16 cellular contexts compared by ENCODE assay signal in the genomic region with DNA sequence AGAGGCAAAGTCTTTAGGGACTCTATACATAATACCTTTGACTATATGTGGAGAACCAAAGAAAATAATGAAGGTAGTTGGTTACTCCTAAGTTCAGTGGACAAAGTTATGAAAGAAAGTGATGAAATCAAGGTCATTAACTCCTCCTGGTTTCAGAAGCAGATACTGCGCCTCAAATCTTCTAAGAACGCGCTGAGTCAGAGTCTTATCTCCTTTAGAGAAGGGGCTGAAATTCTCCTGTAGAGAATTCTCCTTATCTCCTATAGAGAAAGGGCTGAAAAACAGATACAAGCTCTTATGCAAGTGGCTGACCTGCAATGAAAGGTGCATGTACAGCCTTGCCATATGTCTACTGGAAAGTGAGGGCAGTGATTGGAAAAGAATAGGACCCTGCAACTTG.
"Had no signal": no experiment of that assay in that cellular context is flagged by ENCODE, and none has a peak within 500 bp of the region (broad histone marks: within the 10 kb centered on the region; RNA-seq: fewer than 3 reads in every experiment).

No MANE protein-coding gene starts in this region.

- H3K4me3 ChIP-seq: esophagus squamous epithelium, mucosa of descending colon, ovary, right atrium auricular region, sigmoid colon, skin epidermis had no signal

- ATAC-seq: left lobe of liver; mucosa of descending colon; naive thymus-derived CD8-positive, alpha-beta T cell had no signal

- DNase-seq: esophagus squamous epithelium; foreskin melanocyte; head of caudate nucleus; hippocampal formation; kidney glomerular epithelial cell; mammary epithelial cell; mucosa of descending colon; naive thymus-derived CD8-positive, alpha-beta T cell; nucleus accumbens; ovary; sigmoid colon; stimulated activated CD4-positive, alpha-beta T cell treated with anti-CD3 and anti-CD28 coated beads, Interleukin-2, amount 100 ng/mL, for 24 hours; stimulated activated naive CD4-positive, alpha-beta T cell treated with Interleukin-2 at 50 U/mL for 16 hours had no signal
